ENCODE assay signal across 1 cellular context in the genomic region with DNA sequence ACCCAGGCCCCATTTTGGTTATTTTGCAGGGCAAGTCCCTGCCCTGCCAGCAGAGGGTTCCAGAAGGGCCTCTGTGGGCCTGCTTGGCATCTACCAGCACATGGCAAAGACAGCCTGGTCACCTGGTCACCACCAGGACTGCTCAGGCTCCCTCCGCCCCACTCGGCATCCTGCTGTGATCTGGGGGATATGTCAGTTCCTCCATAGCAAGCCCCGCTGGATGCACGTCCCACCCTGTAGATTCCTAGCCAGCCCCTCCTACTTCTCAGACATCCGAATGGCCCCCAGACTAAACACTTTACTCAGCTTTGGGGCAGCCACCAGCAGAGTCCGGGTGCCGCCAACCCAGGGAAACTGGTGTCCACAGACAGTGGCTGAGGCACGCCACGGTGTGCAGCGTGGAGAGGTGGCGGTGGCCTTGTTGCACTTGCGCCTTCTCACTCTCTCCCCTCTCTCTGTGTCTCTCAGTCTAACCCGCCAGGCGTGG.
A peak's percentile ranks its signal among the peaks of the same experiment; 100 is the strongest.
TF ChIP-seq lines count a peak whose summit lies in the region.

No MANE protein-coding gene starts in this region.

TF ChIP-seq in K562, 482 proteins besides CTCF, POLR2A, EP300 and RAD21:
- no peak for TF ChIP-seq MAZ (CRISPR knock-in tag; conservative IDR thresholded peaks at IDR 0.05 in 1 of 2, IDR thresholded peaks at IDR 0.05 in 1 of 2)
- no peak for TF ChIP-seq KLF10 (CRISPR knock-in tag; IDR thresholded peaks at IDR 0.05)
- no peak for TF ChIP-seq MED1 (CRISPR knock-in tag; IDR thresholded peaks at IDR 0.05; ENCODE audit: borderline replicate concordance)
- TF ChIP-seq, protein P1, sequence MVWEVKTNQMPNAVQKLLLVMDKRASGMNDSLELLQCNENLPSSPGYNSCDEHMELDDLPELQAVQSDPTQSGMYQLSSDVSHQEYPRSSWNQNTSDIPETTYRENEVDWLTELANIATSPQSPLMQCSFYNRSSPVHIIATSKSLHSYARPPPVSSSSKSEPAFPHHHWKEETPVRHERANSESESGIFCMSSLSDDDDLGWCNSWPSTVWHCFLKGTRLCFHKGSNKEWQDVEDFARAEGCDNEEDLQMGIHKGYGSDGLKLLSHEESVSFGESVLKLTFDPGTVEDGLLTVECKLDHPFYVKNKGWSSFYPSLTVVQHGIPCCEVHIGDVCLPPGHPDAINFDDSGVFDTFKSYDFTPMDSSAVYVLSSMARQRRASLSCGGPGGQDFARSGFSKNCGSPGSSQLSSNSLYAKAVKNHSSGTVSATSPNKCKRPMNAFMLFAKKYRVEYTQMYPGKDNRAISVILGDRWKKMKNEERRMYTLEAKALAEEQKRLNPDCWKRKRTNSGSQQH (CRISPR knock-in tag; IDR thresholded peaks at IDR 0.05): no peak
- TF ChIP-seq CHD4 (IDR thresholded peaks at IDR 0.05; ENCODE audit: insufficient read depth, insufficient replicate concordance, low read depth, low read length, poor library complexity, severe bottlenecking): no peak
- TF ChIP-seq, protein P2, sequence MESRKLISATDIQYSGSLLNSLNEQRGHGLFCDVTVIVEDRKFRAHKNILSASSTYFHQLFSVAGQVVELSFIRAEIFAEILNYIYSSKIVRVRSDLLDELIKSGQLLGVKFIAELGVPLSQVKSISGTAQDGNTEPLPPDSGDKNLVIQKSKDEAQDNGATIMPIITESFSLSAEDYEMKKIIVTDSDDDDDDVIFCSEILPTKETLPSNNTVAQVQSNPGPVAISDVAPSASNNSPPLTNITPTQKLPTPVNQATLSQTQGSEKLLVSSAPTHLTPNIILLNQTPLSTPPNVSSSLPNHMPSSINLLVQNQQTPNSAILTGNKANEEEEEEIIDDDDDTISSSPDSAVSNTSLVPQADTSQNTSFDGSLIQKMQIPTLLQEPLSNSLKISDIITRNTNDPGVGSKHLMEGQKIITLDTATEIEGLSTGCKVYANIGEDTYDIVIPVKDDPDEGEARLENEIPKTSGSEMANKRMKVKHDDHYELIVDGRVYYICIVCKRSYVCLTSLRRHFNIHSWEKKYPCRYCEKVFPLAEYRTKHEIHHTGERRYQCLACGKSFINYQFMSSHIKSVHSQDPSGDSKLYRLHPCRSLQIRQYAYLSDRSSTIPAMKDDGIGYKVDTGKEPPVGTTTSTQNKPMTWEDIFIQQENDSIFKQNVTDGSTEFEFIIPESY (CRISPR knock-in tag; IDR thresholded peaks at IDR 0.05): peak; percentile 81
- TF ChIP-seq, protein P3, sequence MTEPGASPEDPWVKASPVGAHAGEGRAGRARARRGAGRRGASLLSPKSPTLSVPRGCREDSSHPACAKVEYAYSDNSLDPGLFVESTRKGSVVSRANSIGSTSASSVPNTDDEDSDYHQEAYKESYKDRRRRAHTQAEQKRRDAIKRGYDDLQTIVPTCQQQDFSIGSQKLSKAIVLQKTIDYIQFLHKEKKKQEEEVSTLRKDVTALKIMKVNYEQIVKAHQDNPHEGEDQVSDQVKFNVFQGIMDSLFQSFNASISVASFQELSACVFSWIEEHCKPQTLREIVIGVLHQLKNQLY (CRISPR knock-in tag; conservative IDR thresholded peaks at IDR 0.05): no peak
TF ChIP-seq in K562: peak in this region for 1.
